In genomic region chr10:72333111-72334012, GRCh38 we compare ENCODE assay signal across 1 cellular context.
TF ChIP-seq lines count a peak whose summit lies in the region.

No MANE protein-coding gene starts in this region.

TF ChIP-seq in GM23338, 12 proteins besides CTCF, POLR2A, EP300 and RAD21 (continued from another document):
- no peak for TF ChIP-seq ZNF462 (CRISPR knock-in tag; IDR thresholded peaks at IDR 0.05)
- TF ChIP-seq POLR2AphosphoS5 (IDR thresholded peaks at IDR 0.05; ENCODE audit: low read depth): no peak
- no peak for TF ChIP-seq ETS1 (IDR thresholded peaks at IDR 0.05)
- TF ChIP-seq NANOG (IDR thresholded peaks at IDR 0.05; ENCODE audit: borderline replicate concordance): no peak
- TF ChIP-seq JUNB (IDR thresholded peaks at IDR 0.05; ENCODE audit: unreplicated experiment): no peak
- TF ChIP-seq STAT1 (IDR thresholded peaks at IDR 0.05; ENCODE audit: unreplicated experiment): no peak
- TF ChIP-seq EZH2phosphoT487 (IDR thresholded peaks at IDR 0.05; ENCODE audit: unreplicated experiment): no peak
- TF ChIP-seq CREB1 (CRISPR knock-in tag; IDR thresholded peaks at IDR 0.05; ENCODE audit: low read depth): no peak
- TF ChIP-seq ZNF114 (CRISPR knock-in tag; IDR thresholded peaks at IDR 0.05): no peak
